In genomic region chr15:64596701-64597468, GRCh38 we compare ENCODE assay signal across 8 cellular contexts.
A peak's percentile ranks its signal among the peaks of the same experiment; 100 is the strongest.
DNase-seq lines count a peak whose midpoint lies in the region; ATAC-seq and TF ChIP-seq lines count a peak whose summit lies in the region.

No MANE protein-coding gene starts in this region.

- ATAC-seq in GM18907 (IDR thresholded peaks at IDR 0.05; ENCODE audit: unreplicated experiment) = peak; percentile 61

- no peaks in the 10 kb centered on the region for H3K27me3 ChIP-seq in MG63

- intact Hi-C loops in head of caudate nucleus (cut with DNase I) = no loop called here

- H3K4me3 ChIP-seq in AG09309 (ENCODE audit: control insufficient read depth, low read depth, low read length) (no peak overlapping the region), MG63 (no peak overlapping the region)

- no peaks in the 10 kb centered on the region for H3K36me3 ChIP-seq in MG63

- DNase-seq in AG09309 (ENCODE audit: low read depth) = peak; percentile 13
- DNase-seq in NCI-H1694 (lab: John Stamatoyannopoulos, UW) = peak; percentile 31
- DNase-seq in activated CD4-positive, alpha-beta T cell treated with anti-CD3 and anti-CD28 coated beads, Interleukin-2, amount 50 U/mL, for 1 hour = peak; percentile 10
- peak in 29 of 42 donors; percentile 11 to 71 (median 39) for DNase-seq in head of caudate nucleus
- DNase-seq in pons (ENCODE audit: low spot score) = peak; percentile 71
- DNase-seq in MG63 = no peak
- no peak for DNase-seq in UCSD-AML1 (lab: John Stamatoyannopoulos, UW; ENCODE audit: unreplicated experiment)

- no peaks in the 10 kb centered on the region for H3K9me3 ChIP-seq in MG63

- TF ChIP-seq CTCF in AG09309 (IDR thresholded peaks at IDR 0.05; ENCODE audit: control insufficient read depth, insufficient read depth, low read depth, low read length, missing control alignments) = no peak

Comparison
In these comparisons a context has a peak if more than half of its experiments do, and no peak if none do; other contexts are left out.
1. DNase-seq: peak in AG09309 (single experiment), NCI-H1694 (single experiment), activated CD4-positive, alpha-beta T cell treated with anti-CD3 and anti-CD28 coated beads, Interleukin-2, amount 50 U/mL, for 1 hour (single experiment), head of caudate nucleus (29 of 42) and pons (single experiment); none in MG63 (single experiment) and UCSD-AML1 (single experiment).